17 cellular contexts compared by ENCODE assay signal in genomic region chr1:10973552-10973951, GRCh38. TPM values are rescaled to one million over a fixed set of nuclear protein-coding genes. Genes with fewer than 3 reads are reported as not detected.
DNase-seq lines count a peak whose midpoint lies in the region; ATAC-seq and TF ChIP-seq lines count a peak whose summit lies in the region.
"Had no signal": no experiment of that assay in that cellular context is flagged by ENCODE, and none has a peak within 500 bp of the region (broad histone marks: within the 10 kb centered on the region; RNA-seq: fewer than 3 reads in every experiment).

No MANE protein-coding gene starts in this region.

- no peak overlapping the region for H3K9ac ChIP-seq in mammary epithelial cell (ENCODE audit: insufficient read depth, low read length)

- in situ Hi-C loops in mammary epithelial cell (cut with MboI; ENCODE audit: low sequenced_read_pairs in 2 of 2) = no loop called here
- in situ Hi-C loops in GM13976 (cut with MboI; ENCODE audit: low sequenced_read_pairs, unreplicated experiment) = no loop called here

- H3K4me1 ChIP-seq in mammary epithelial cell (ENCODE audit: insufficient read depth, low read length) (peaks cover 25% of the 10 kb centered on the region), mucosa of descending colon (ENCODE audit: low read depth) (peaks cover 10% of the 10 kb centered on the region), Caco-2 (no peaks in the 10 kb centered on the region)

- no peaks in the 10 kb centered on the region for H3K9me3 ChIP-seq in mammary epithelial cell (replicated peaks; ENCODE audit: insufficient read depth, low read length)
- H3K9me3 ChIP-seq in mucosa of descending colon = no peaks in the 10 kb centered on the region
- no peaks in the 10 kb centered on the region for H3K9me3 ChIP-seq in Caco-2
- H3K9me3 ChIP-seq: prostate gland had no signal

- H3K36me3 ChIP-seq in mammary epithelial cell (ENCODE audit: insufficient read depth, low read length) (no peaks in the 10 kb centered on the region), mucosa of descending colon (ENCODE audit: low read depth) (no peaks in the 10 kb centered on the region), Caco-2 (ENCODE audit: control insufficient read depth, insufficient read depth, low read length) (no peaks in the 10 kb centered on the region)
- H3K36me3 ChIP-seq: prostate gland had no signal

- ATAC-seq in mucosa of descending colon (peak; percentile 44), HG02884 (IDR thresholded peaks at IDR 0.05; ENCODE audit: unreplicated experiment) (no peak)
- ATAC-seq: stimulated activated naive CD8-positive, alpha-beta T cell treated with anti-CD3 and anti-CD28 coated beads, Interleukin-15, amount 100 ng/mL, for 72 hours had no signal

- BruUV-seq in mammary epithelial cell (replicated peaks; lab: Mats Ljungman, UMichigan) = no TSS peak
- no TSS peak for BruUV-seq in Caco-2 (replicated peaks; lab: Mats Ljungman, UMichigan)

- DNase-seq in AG09319 (ENCODE audit: extremely low read depth, low read depth) = peak; percentile 59
- peak; percentile 36 for DNase-seq in HCEC 1CT
- peak; percentile 47 for DNase-seq in mammary epithelial cell
- DNase-seq in mucosa of descending colon = peak in 1 of 3 donors; percentile 69
- no peak for DNase-seq in NCI-H524 treated with DMSO at 0.1 percent for 48 hours (lab: John Stamatoyannopoulos, UW)
- DNase-seq in GM13976 (ENCODE audit: low spot score) = no peak
- DNase-seq in Caco-2 = no peak
- DNase-seq: activated CD4-positive, alpha-beta memory T cell treated with anti-CD3 and anti-CD28 coated beads for 36 hours; activated effector memory CD4-positive, alpha-beta T cell treated with Interleukin-2 at 50 U/mL for 16 hours; CD4-positive, alpha-beta T cell; NCI-H226; PC-9; stimulated activated naive CD8-positive, alpha-beta T cell treated with anti-CD3 and anti-CD28 coated beads, Interleukin-15, amount 100 ng/mL, for 72 hours had no signal

- H4K20me1 ChIP-seq in mammary epithelial cell (ENCODE audit: insufficient read depth, low read length) = no peaks in the 10 kb centered on the region

- H3K36me3 Mint-ChIP-seq in Caco-2 (ENCODE audit: insufficient read depth, unreplicated experiment) = no peaks in the 10 kb centered on the region
- H3K36me3 Mint-ChIP-seq: activated CD4-positive, alpha-beta memory T cell treated with anti-CD3 and anti-CD28 coated beads for 36 hours; mesothelial cell of epicardium had no signal

- intact Hi-C loops in mammary epithelial cell (cut with micrococcal nuclease) (no loop called here), mucosa of descending colon (cut with DNase I, micrococcal nuclease) (no loop called here), Caco-2 (cut with micrococcal nuclease; ENCODE audit: unreplicated experiment) (no loop called here)

- H3K4me3 ChIP-seq in mammary epithelial cell (replicated peaks in 1 of 3; ENCODE audit: insufficient read depth in 1 of 3, low read depth in 2 of 3, low read length in 3 of 3) (no peak overlapping the region), mucosa of descending colon (no peak overlapping the region), Caco-2 (ENCODE audit: low read depth, low read length) (no peak overlapping the region)
- H3K4me3 ChIP-seq: PC-9, prostate gland had no signal

- H3K79me2 ChIP-seq in mammary epithelial cell (ENCODE audit: insufficient read depth, low read length) = no peaks in the 10 kb centered on the region

- WGBS in mammary epithelial cell (ENCODE audit: low coverage, missing lambda C conversion rate) = 0% methylated on average over 6 of the region's 10 CpGs

- H3K27me3 ChIP-seq in mammary epithelial cell (ENCODE audit: insufficient read depth, low read length) (no peaks in the 10 kb centered on the region), Caco-2 (replicated peaks; ENCODE audit: control insufficient read depth, insufficient read depth, low read length) (no peaks in the 10 kb centered on the region)

- no peak overlapping the region for H3K4me3 Mint-ChIP-seq in Caco-2 (ENCODE audit: unreplicated experiment)
- H3K4me3 Mint-ChIP-seq: activated CD4-positive, alpha-beta memory T cell treated with anti-CD3 and anti-CD28 coated beads for 36 hours; CD4-positive, alpha-beta T cell; mesothelial cell of epicardium; stimulated activated naive CD8-positive, alpha-beta T cell treated with anti-CD3 and anti-CD28 coated beads, Interleukin-15, amount 100 ng/mL, for 72 hours; T-helper 2 cell treated with Interferon-gamma antibody and Interleukin-4, amounts not matched to agents 5 μg/mL and 100 μg/mL, for 36 hours had no signal

- no peak overlapping the region for H3K27ac Mint-ChIP-seq in Caco-2 (ENCODE audit: unreplicated experiment)
- H3K27ac Mint-ChIP-seq: activated CD4-positive, alpha-beta memory T cell treated with anti-CD3 and anti-CD28 coated beads for 36 hours; CD4-positive, alpha-beta T cell; mesothelial cell of epicardium; stimulated activated naive CD8-positive, alpha-beta T cell treated with anti-CD3 and anti-CD28 coated beads, Interleukin-15, amount 100 ng/mL, for 72 hours; T-helper 2 cell treated with Interferon-gamma antibody and Interleukin-4, amounts not matched to agents 5 μg/mL and 100 μg/mL, for 36 hours had no signal

- dilution Hi-C loops in mammary epithelial cell (cut with HindIII; ENCODE audit: low sequenced_read_pairs) = no loop called here

- CTCF ChIA-PET in mammary epithelial cell (lab: Charles Lee; ENCODE audit: low non-redundant PET) = no interaction called here
- CTCF ChIA-PET in Caco-2 (lab: Charles Lee) = no interaction called here

- H3K4me2 ChIP-seq in mammary epithelial cell (ENCODE audit: insufficient read depth, low read depth, low read length) = no peak overlapping the region
- H3K4me2 ChIP-seq: PC-9 had no signal

- H3K9me3 Mint-ChIP-seq in Caco-2 (ENCODE audit: unreplicated experiment) = no peaks in the 10 kb centered on the region
- H3K9me3 Mint-ChIP-seq: activated CD4-positive, alpha-beta memory T cell treated with anti-CD3 and anti-CD28 coated beads for 36 hours; CD4-positive, alpha-beta T cell; mesothelial cell of epicardium; stimulated activated naive CD8-positive, alpha-beta T cell treated with anti-CD3 and anti-CD28 coated beads, Interleukin-15, amount 100 ng/mL, for 72 hours; T-helper 2 cell treated with Interferon-gamma antibody and Interleukin-4, amounts not matched to agents 5 μg/mL and 100 μg/mL, for 36 hours had no signal

- H3K4me1 Mint-ChIP-seq in Caco-2 (ENCODE audit: low read depth, unreplicated experiment) = peaks cover 2% of the 10 kb centered on the region
- H3K4me1 Mint-ChIP-seq: stimulated activated naive CD8-positive, alpha-beta T cell treated with anti-CD3 and anti-CD28 coated beads, Interleukin-15, amount 100 ng/mL, for 72 hours had no signal

- no peak overlapping the region for H2AFZ ChIP-seq in mammary epithelial cell (ENCODE audit: low read depth, low read length)
- H2AFZ ChIP-seq: PC-9 had no signal

- no peak overlapping the region for H3K27ac ChIP-seq in mammary epithelial cell (ENCODE audit: insufficient read depth, low read depth, low read length)
- H3K27ac ChIP-seq: PC-9, prostate gland had no signal

- peaks cover under 1% of the 10 kb centered on the region for H3K27me3 Mint-ChIP-seq in Caco-2 (ENCODE audit: insufficient read depth, unreplicated experiment)

- TF ChIP-seq CTCF in AG09319 (IDR thresholded peaks at IDR 0.05; ENCODE audit: low read depth, low read length) (no peak), mammary epithelial cell (conservative IDR thresholded peaks at IDR 0.05 in 1 of 2, IDR thresholded peaks at IDR 0.05 in 1 of 2; ENCODE audit: extremely low read depth in 1 of 2, insufficient read depth in 1 of 2, low read depth in 1 of 2, low read length in 2 of 2) (no peak), mucosa of descending colon (IDR thresholded peaks at IDR 0.05) (no peak), GM13976 (IDR thresholded peaks at IDR 0.05; ENCODE audit: borderline replicate concordance, control extremely low read depth, extremely low read depth, insufficient read depth, missing control alignments) (no peak), Caco-2 (IDR thresholded peaks at IDR 0.05; ENCODE audit: insufficient read depth in 1 of 2, low read depth in 1 of 2, low read length in 1 of 2, severe bottlenecking in 1 of 2, unreplicated experiment in 1 of 2) (no peak)

- POLR2A ChIA-PET in Caco-2 (lab: Charles Lee) = no interaction called here

RNA-seq across cellular contexts. Expression of gene TARDBP, which starts 38.9 kb away (rescaled TPM):
- total RNA-seq in mammary epithelial cell = 100 to 1,000 TPM in 1 of 2 donors, 10 to 100 TPM in 1; 32.2 to 122 TPM
- polyA plus RNA-seq in mammary epithelial cell = 88.6 TPM
- polyA minus RNA-seq in mammary epithelial cell = 241 TPM
- 100 to 1,000 TPM; 123 to 155 (median 147) TPM for total RNA-seq in mucosa of descending colon
- 177 and 181 TPM in 2 replicates for total RNA-seq in Caco-2 (2022)

Comparison
In these comparisons a context has a peak if more than half of its experiments do, and no peak if none do; other contexts are left out.
1. DNase-seq: peak in AG09319 (single experiment), HCEC 1CT (single experiment) and mammary epithelial cell (single experiment); none in NCI-H524 treated with DMSO at 0.1 percent for 48 hours (single experiment), GM13976 (single experiment) and Caco-2 (0 of 2).